In the genomic region with DNA sequence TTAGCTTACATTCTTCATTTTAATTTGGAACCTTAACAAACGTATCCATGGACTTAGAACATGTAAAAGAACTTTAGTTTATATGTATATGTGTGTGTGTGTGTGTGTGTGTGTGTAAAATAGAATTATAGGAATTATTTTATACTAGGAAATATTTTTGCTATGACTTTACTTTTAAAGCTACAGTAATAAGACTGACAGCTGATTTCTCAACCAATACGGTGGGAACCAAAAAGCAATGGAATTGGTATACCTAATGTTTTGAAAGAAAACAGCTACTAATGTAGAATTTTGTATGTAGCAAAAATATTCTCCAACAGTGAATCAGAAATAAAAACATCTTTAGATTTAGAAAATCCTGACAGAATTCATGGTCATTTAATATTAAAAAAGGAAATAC, we compare ENCODE assay signal across 16 cellular contexts.
"Had no signal": no experiment of that assay in that cellular context is flagged by ENCODE, and none has a peak within 500 bp of the region (broad histone marks: within the 10 kb centered on the region; RNA-seq: fewer than 3 reads in every experiment).

No MANE protein-coding gene starts in this region.

- H3K4me1 Mint-ChIP-seq: activated CD8-positive, alpha-beta memory T cell treated with anti-CD3 and anti-CD28 coated beads, Interleukin-2, amount 10 ng/mL, durations not matched to agents 7 days and 5 days had no signal

- H3K27me3 Mint-ChIP-seq: activated CD8-positive, alpha-beta memory T cell treated with anti-CD3 and anti-CD28 coated beads, Interleukin-2, amount 10 ng/mL, durations not matched to agents 7 days and 5 days; dendritic cell treated with granulocyte-macrophage colony-stimulating factor and Interleukin-4, amounts not matched to agents 40 ng/mL and 50 ng/mL, for 4 days had no signal

- H3K36me3 Mint-ChIP-seq: activated CD8-positive, alpha-beta memory T cell treated with anti-CD3 and anti-CD28 coated beads, Interleukin-2, amount 10 ng/mL, durations not matched to agents 7 days and 5 days had no signal

- DNase-seq: activated CD8-positive, alpha-beta memory T cell treated with anti-CD3 and anti-CD28 coated beads, Interleukin-2, amount 10 ng/mL, durations not matched to agents 7 days and 5 days; activated effector memory CD4-positive, alpha-beta T cell treated with Interleukin-2 at 50 U/mL for 16 hours; activated T-cell treated with anti-CD3 and anti-CD28 coated beads, Interleukin-2, amount 50 U/mL, for 24 hours; brain microvascular endothelial cell; cerebellar nuclear complex; effector memory CD8-positive, alpha-beta T cell; lower lobe of right lung; midbrain; pancreas; stomach had no signal

- H3K27me3 ChIP-seq: brain microvascular endothelial cell, pancreas, stomach had no signal

- H3K4me3 Mint-ChIP-seq: activated CD8-positive, alpha-beta memory T cell treated with anti-CD3 and anti-CD28 coated beads, Interleukin-2, amount 10 ng/mL, durations not matched to agents 7 days and 5 days; activated T-cell treated with anti-CD3 and anti-CD28 coated beads, Interleukin-2, amount 50 U/mL, for 24 hours; dendritic cell treated with granulocyte-macrophage colony-stimulating factor and Interleukin-4, amounts not matched to agents 40 ng/mL and 50 ng/mL, for 4 days; effector memory CD8-positive, alpha-beta T cell had no signal

- H3K4me1 ChIP-seq: lower lobe of right lung, pancreas, stomach had no signal

- H3K4me3 ChIP-seq: lower lobe of right lung, pancreas, skin epidermis, stomach, thoracic aorta had no signal

- FAIRE-seq: pancreas, TTC549 had no signal

- H3K27ac Mint-ChIP-seq: activated CD8-positive, alpha-beta memory T cell treated with anti-CD3 and anti-CD28 coated beads, Interleukin-2, amount 10 ng/mL, durations not matched to agents 7 days and 5 days; activated naive CD4-positive, alpha-beta T cell treated with anti-CD3 and anti-CD28 coated beads, Interleukin-2, amount 50 U/mL, for 72 hours; activated T-cell treated with anti-CD3 and anti-CD28 coated beads, Interleukin-2, amount 50 U/mL, for 24 hours; dendritic cell treated with granulocyte-macrophage colony-stimulating factor and Interleukin-4, amounts not matched to agents 40 ng/mL and 50 ng/mL, for 4 days; effector memory CD8-positive, alpha-beta T cell had no signal

- H3K27ac ChIP-seq: brain microvascular endothelial cell, lower lobe of right lung, pancreas, skin epidermis, stomach, thoracic aorta had no signal

- H3K9me3 ChIP-seq: pancreas had no signal

- ATAC-seq: activated CD4-positive, CD25-positive, alpha-beta regulatory T cell treated with anti-CD3 and anti-CD28 coated beads, Interleukin-2, amount 50 U/mL, for 24 hours; activated CD8-positive, alpha-beta memory T cell treated with anti-CD3 and anti-CD28 coated beads, Interleukin-2, amount 10 ng/mL, durations not matched to agents 7 days and 5 days; activated naive CD4-positive, alpha-beta T cell treated with anti-CD3 and anti-CD28 coated beads, Interleukin-2, amount 50 U/mL, for 72 hours; effector memory CD8-positive, alpha-beta T cell; lower lobe of right lung; pancreas had no signal

- H3K36me3 ChIP-seq: brain microvascular endothelial cell, lower lobe of right lung, pancreas, stomach, thoracic aorta had no signal
